ENCODE assay signal across 17 cellular contexts in genomic region chr12:96850676-96851075, GRCh38. TPM values are rescaled to one million over a fixed set of nuclear protein-coding genes. Genes with fewer than 3 reads are reported as not detected.
DNase-seq lines count a peak whose midpoint lies in the region; ATAC-seq, FAIRE-seq and TF ChIP-seq lines count a peak whose summit lies in the region.
"Had no signal": no experiment of that assay in that cellular context is flagged by ENCODE, and none has a peak within 500 bp of the region (broad histone marks: within the 10 kb centered on the region; RNA-seq: fewer than 3 reads in every experiment).

No MANE protein-coding gene starts in this region.

- DNase-seq in A673 (ENCODE audit: low spot score) (peak; percentile 3), KBM-7 (peak; percentile 3), erythroblast (lab: John Stamatoyannopoulos, UW) (peak; percentile 14 to 75), neural progenitor cell (ENCODE audit: low spot score) (no peak), GM12891 (ENCODE audit: insufficient read length, low spot score) (no peak), NCI-H1105 (lab: John Stamatoyannopoulos, UW) (no peak)
- DNase-seq: 8988T; ACHN; Calu3; CD4-positive, CD25-positive, alpha-beta regulatory T cell; DMS 273 treated with DMSO at 0.1 percent for 48 hours; GM23248; H7 had no signal

- FAIRE-seq in GM12891 (lab: Jason Lieb, UNC), result no peak
- FAIRE-seq: GM12878 had no signal

- no peak for TF ChIP-seq CTCF in A673 (conservative IDR thresholded peaks at IDR 0.05; ENCODE audit: low read depth, low read length)
- TF ChIP-seq CTCF in neural progenitor cell (IDR thresholded peaks at IDR 0.05), result no peak

- no peak overlapping the region for H3K4me3 Mint-ChIP-seq in neural progenitor cell
- H3K4me3 Mint-ChIP-seq: CD4-positive, CD25-positive, alpha-beta regulatory T cell; IgD-negative memory B cell had no signal

- BruUV-seq in A673 (replicated peaks; lab: Mats Ljungman, UMichigan), result no TSS peak

- H3K27me3 ChIP-seq in A673 (replicated peaks; ENCODE audit: insufficient read depth, low read depth, low read length, poor library complexity) (no peaks in the 10 kb centered on the region), neural progenitor cell (no peaks in the 10 kb centered on the region)
- H3K27me3 ChIP-seq: BLaER1 treated with 17β-estradiol and CSF1 and Interleukin-3, amounts not matched to agents 10 nM and 100 nM had no signal

- H3K27ac ChIP-seq in A673 (ENCODE audit: low read depth, low read length, poor library complexity, severe bottlenecking) (no peak overlapping the region), neural progenitor cell (no peak overlapping the region)
- H3K27ac ChIP-seq: BLaER1 treated with 17β-estradiol and CSF1 and Interleukin-3, amounts not matched to agents 10 nM and 100 nM; GM23248 had no signal

- H3K9me3 ChIP-seq in A673 (ENCODE audit: low read depth, low read length, poor library complexity, severe bottlenecking), result no peaks in the 10 kb centered on the region
- no peaks in the 10 kb centered on the region for H3K9me3 ChIP-seq in neural progenitor cell (ENCODE audit: low read depth)

- H2AFZ ChIP-seq in neural progenitor cell (replicated peaks), result no peak overlapping the region
- H2AFZ ChIP-seq: GM23248 had no signal

- H3K79me2 ChIP-seq in neural progenitor cell (ENCODE audit: low read depth), result no peaks in the 10 kb centered on the region

- intact Hi-C loops in A673 (cut with micrococcal nuclease; ENCODE audit: unreplicated experiment), result no loop called here

- H3K27ac Mint-ChIP-seq in neural progenitor cell, result peak overlapping the region; percentile 64
- H3K27ac Mint-ChIP-seq: IgD-negative memory B cell had no signal

- TF ChIP-seq POLR2A in erythroblast (IDR thresholded peaks at IDR 0.05; ENCODE audit: low read length), result no peak
- no peak for TF ChIP-seq POLR2A in GM12891 (IDR thresholded peaks at IDR 0.05; ENCODE audit: low read depth, low read length)

- in situ Hi-C loops in KBM-7 (cut with MboI; ENCODE audit: low pct_unique_long_range_greater_than_20kb, low sequenced_read_pairs), result no loop called here

- no peaks in the 10 kb centered on the region for H3K4me1 ChIP-seq in A673 (ENCODE audit: insufficient read depth, low read length, poor library complexity, severe bottlenecking)
- H3K4me1 ChIP-seq in neural progenitor cell, result peaks cover 11% of the 10 kb centered on the region

- H3K36me3 ChIP-seq in A673 (ENCODE audit: insufficient read depth, low read length, poor library complexity, severe bottlenecking) (no peaks in the 10 kb centered on the region), neural progenitor cell (no peaks in the 10 kb centered on the region)
- H3K36me3 ChIP-seq: BLaER1 treated with 17β-estradiol and CSF1 and Interleukin-3, amounts not matched to agents 10 nM and 100 nM had no signal

- peaks cover 9% of the 10 kb centered on the region for H3K9me3 Mint-ChIP-seq in neural progenitor cell

- H3K4me1 Mint-ChIP-seq in neural progenitor cell, result peaks cover 35% of the 10 kb centered on the region
- H3K4me1 Mint-ChIP-seq: CD4-positive, CD25-positive, alpha-beta regulatory T cell; IgD-negative memory B cell had no signal

- CTCF ChIA-PET in A673 (lab: Charles Lee), result no interaction called here

- POLR2A ChIA-PET in A673 (lab: Charles Lee; ENCODE audit: low non-redundant PET), result no interaction called here

- no peaks in the 10 kb centered on the region for H3K27me3 Mint-ChIP-seq in neural progenitor cell (ENCODE audit: insufficient read depth, low read depth)

- no peaks in the 10 kb centered on the region for H4K20me1 ChIP-seq in neural progenitor cell (ENCODE audit: low read depth)
- H4K20me1 ChIP-seq: BLaER1 treated with 17β-estradiol and CSF1 and Interleukin-3, amounts not matched to agents 10 nM and 100 nM had no signal

- H3F3A ChIP-seq in neural progenitor cell (ENCODE audit: low read depth), result peaks cover 4% of the 10 kb centered on the region

- no peak overlapping the region for H3K4me2 ChIP-seq in neural progenitor cell
- H3K4me2 ChIP-seq: BLaER1 treated with 17β-estradiol and CSF1 and Interleukin-3, amounts not matched to agents 10 nM and 100 nM had no signal

- no peak for ATAC-seq in HG02763 (IDR thresholded peaks at IDR 0.05; ENCODE audit: unreplicated experiment)
- ATAC-seq: GM12878 had no signal

- H3K9ac ChIP-seq in neural progenitor cell, result no peak overlapping the region
- H3K9ac ChIP-seq: BLaER1 treated with 17β-estradiol and CSF1 and Interleukin-3, amounts not matched to agents 10 nM and 100 nM; GM23248 had no signal

- H3K4me3 ChIP-seq in A673 (ENCODE audit: low read depth, low read length, poor library complexity, severe bottlenecking) (no peak overlapping the region), neural progenitor cell (no peak overlapping the region)
- H3K4me3 ChIP-seq: BLaER1 treated with 17β-estradiol and CSF1 and Interleukin-3, amounts not matched to agents 10 nM and 100 nM; GM12878; GM23248 had no signal

- peaks cover 5% of the 10 kb centered on the region for H3K36me3 Mint-ChIP-seq in neural progenitor cell
- H3K36me3 Mint-ChIP-seq: CD4-positive, CD25-positive, alpha-beta regulatory T cell; IgD-negative memory B cell had no signal

TF ChIP-seq in GM12891, 5 proteins besides CTCF, POLR2A, EP300 and RAD21:
- TF ChIP-seq POU2F2 (IDR thresholded peaks at IDR 0.05; ENCODE audit: low read depth, low read length), result no peak
- no peak for TF ChIP-seq SPI1 (IDR thresholded peaks at IDR 0.05; ENCODE audit: low read depth, low read length)
- TF ChIP-seq PAX5 (IDR thresholded peaks at IDR 0.05; ENCODE audit: insufficient read depth, low read length, severe bottlenecking), result no peak
- TF ChIP-seq POLR2AphosphoS5 (IDR thresholded peaks at IDR 0.05; ENCODE audit: low read depth, low read length), result no peak
- no peak for TF ChIP-seq TAF1 (IDR thresholded peaks at IDR 0.05; ENCODE audit: low read depth, low read length)

RNA-seq across cellular contexts. Expression of gene NEDD1, which starts 56.4 kb away (rescaled TPM):
- total RNA-seq in A673 (2021) (38.2 and 42.7 TPM in 2 replicates), neural progenitor cell (ENCODE audit: low replicate concordance) (72.7 and 115 TPM in 2 replicates)
- polyA plus RNA-seq in GM12891 (2012; ENCODE audit: low read depth, missing spikeins), result 13.3 TPM

Comparison
In these comparisons a context has a peak if more than half of its experiments do, and no peak if none do; other contexts are left out.
1. DNase-seq: peak in A673 (single experiment), KBM-7 (single experiment) and erythroblast (2 of 2); none in neural progenitor cell (single experiment), GM12891 (single experiment) and NCI-H1105 (single experiment).